23 cellular contexts compared by ENCODE assay signal in genomic region chr9:123680382-123680781, GRCh38.
"Had no signal": no experiment of that assay in that cellular context is flagged by ENCODE, and none has a peak within 500 bp of the region (broad histone marks: within the 10 kb centered on the region; RNA-seq: fewer than 3 reads in every experiment).

No MANE protein-coding gene starts in this region.

- H3K27ac ChIP-seq: body of pancreas, coronary artery, esophagus muscularis mucosa had no signal

- H3K4me3 Mint-ChIP-seq: activated CD4-positive, alpha-beta T cell treated with anti-CD3 and anti-CD28 coated beads, Interleukin-2, amount 10 ng/mL, durations not matched to agents 24 days and 14 days; activated CD8-positive, alpha-beta T cell treated with anti-CD3 and anti-CD28 coated beads, Interleukin-2, amount 10 ng/mL, durations not matched to agents 7 days and 5 days; natural killer cell treated with Interleukin-12 subunit alpha and Interleukin-12 subunit beta and Interleukin-15 and Interleukin-18, amount 100 ng/mL, for 72 hours; stimulated activated naive CD8-positive, alpha-beta T cell treated with anti-CD3 and anti-CD28 coated beads, Interleukin-15, Interleukin-2, amounts not matched to agents 100 ng/mL and 50 ng/mL, for 24 hours; type B pancreatic cell had no signal

- H3K4me2 ChIP-seq: smooth muscle cell had no signal

- H3K36me3 ChIP-seq: esophagus muscularis mucosa had no signal

- H3K27ac Mint-ChIP-seq: activated CD4-positive, alpha-beta T cell treated with anti-CD3 and anti-CD28 coated beads, Interleukin-2, amount 10 ng/mL, durations not matched to agents 24 days and 14 days; activated CD8-positive, alpha-beta T cell treated with anti-CD3 and anti-CD28 coated beads, Interleukin-2, amount 10 ng/mL, durations not matched to agents 7 days and 5 days; activated naive CD4-positive, alpha-beta T cell treated with anti-CD3 and anti-CD28 coated beads, Interleukin-2, amount 50 U/mL, for 72 hours; activated T-cell treated with anti-CD3 and anti-CD28 coated beads, Interleukin-2, amount 50 U/mL, for 72 hours; natural killer cell treated with Interleukin-12 subunit alpha and Interleukin-12 subunit beta and Interleukin-15 and Interleukin-18, amount 100 ng/mL, for 72 hours; stimulated activated naive CD8-positive, alpha-beta T cell treated with anti-CD3 and anti-CD28 coated beads, Interleukin-15, Interleukin-2, amounts not matched to agents 100 ng/mL and 50 ng/mL, for 24 hours; type B pancreatic cell had no signal

- H3K27me3 ChIP-seq: body of pancreas, esophagus muscularis mucosa had no signal

- H3K4me3 ChIP-seq: body of pancreas, coronary artery, esophagus muscularis mucosa, smooth muscle cell had no signal

- DNase-seq: activated CD4-positive, alpha-beta T cell treated with anti-CD3 and anti-CD28 coated beads, Interleukin-2, amount 10 ng/mL, durations not matched to agents 24 days and 14 days; activated CD4-positive, CD25-positive, alpha-beta regulatory T cell; activated CD8-positive, alpha-beta memory T cell treated with anti-CD3 and anti-CD28 coated beads, Interleukin-2, amount 50 U/mL, for 4 hours; activated CD8-positive, alpha-beta T cell treated with anti-CD3 and anti-CD28 coated beads, Interleukin-2, amount 10 ng/mL, durations not matched to agents 7 days and 5 days; activated gamma-delta T cell; activated T-cell treated with anti-CD3 and anti-CD28 coated beads, Interleukin-2, amount 50 U/mL, for 72 hours; amniotic stem cell; body of pancreas; central memory CD4-positive, alpha-beta T cell; effector CD4-positive, alpha-beta T cell; hippocampal formation; mesendoderm; nucleus accumbens; posterior cingulate gyrus; right cardiac atrium; T-helper 2 cell had no signal

- H3K27me3 Mint-ChIP-seq: activated CD4-positive, alpha-beta T cell treated with anti-CD3 and anti-CD28 coated beads, Interleukin-2, amount 10 ng/mL, durations not matched to agents 24 days and 14 days; natural killer cell treated with Interleukin-12 subunit alpha and Interleukin-12 subunit beta and Interleukin-15 and Interleukin-18, amount 100 ng/mL, for 72 hours; stimulated activated naive CD8-positive, alpha-beta T cell treated with anti-CD3 and anti-CD28 coated beads, Interleukin-15, Interleukin-2, amounts not matched to agents 100 ng/mL and 50 ng/mL, for 24 hours had no signal

- H3K9me3 ChIP-seq: body of pancreas, esophagus muscularis mucosa had no signal

- H3K9me3 Mint-ChIP-seq: activated T-cell treated with anti-CD3 and anti-CD28 coated beads, Interleukin-2, amount 50 U/mL, for 72 hours; natural killer cell treated with Interleukin-12 subunit alpha and Interleukin-12 subunit beta and Interleukin-15 and Interleukin-18, amount 100 ng/mL, for 72 hours; stimulated activated naive CD8-positive, alpha-beta T cell treated with anti-CD3 and anti-CD28 coated beads, Interleukin-15, Interleukin-2, amounts not matched to agents 100 ng/mL and 50 ng/mL, for 24 hours had no signal

- ATAC-seq: activated naive CD4-positive, alpha-beta T cell treated with anti-CD3 and anti-CD28 coated beads, Interleukin-2, amount 50 U/mL, for 72 hours; activated T-cell treated with anti-CD3 and anti-CD28 coated beads, Interleukin-2, amount 50 U/mL, for 72 hours; body of pancreas had no signal
